Comparison of ENCODE assay signal across 10 cellular contexts in the genomic region with DNA sequence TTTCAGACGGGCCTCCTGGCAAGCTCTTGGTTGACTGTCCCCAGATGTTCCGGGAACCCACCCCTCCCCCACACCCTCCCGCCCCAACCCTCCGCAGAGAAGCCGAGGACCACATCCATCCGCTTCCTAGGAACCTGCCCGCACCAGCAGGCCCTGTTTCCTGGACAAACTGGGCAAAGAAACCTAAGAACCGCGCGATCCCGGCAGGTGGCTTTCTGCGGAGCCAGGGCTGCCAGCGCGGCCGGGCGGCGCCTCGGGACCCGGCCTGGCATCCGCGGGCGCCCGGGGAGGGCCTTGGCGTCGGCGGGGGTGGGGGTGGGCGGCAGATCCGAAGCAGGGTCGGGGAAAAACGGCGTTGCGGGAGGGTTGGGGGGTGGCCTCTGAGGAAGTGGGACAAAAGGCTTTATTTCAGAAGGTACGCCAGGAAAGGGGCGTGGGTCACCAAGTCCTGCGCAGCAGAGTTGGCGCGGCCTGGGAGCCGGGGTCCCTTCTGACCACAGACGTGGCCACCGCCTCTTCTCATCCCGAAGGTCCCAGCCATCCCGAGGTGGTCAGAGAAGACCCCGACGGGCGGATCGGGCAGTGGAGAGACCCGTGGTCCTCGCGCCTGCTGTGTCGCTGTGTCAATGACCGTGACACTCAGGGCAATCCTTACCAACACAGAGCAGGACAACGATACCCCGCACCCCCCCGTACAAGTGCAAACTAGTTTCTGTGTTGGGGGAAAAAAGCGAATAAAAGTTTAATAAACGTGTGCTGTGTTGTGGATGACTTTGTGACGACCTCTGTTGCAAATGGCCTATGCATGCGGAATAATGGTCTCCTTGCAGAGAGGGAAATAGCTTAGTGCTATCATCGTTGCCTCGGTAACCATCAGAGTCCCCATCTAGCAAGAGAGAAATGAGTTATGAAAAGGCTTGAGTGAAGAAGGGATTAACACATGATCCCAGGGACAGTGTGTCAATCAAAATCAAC. TPM values are rescaled to one million over a fixed set of nuclear protein-coding genes. Genes with fewer than 3 reads are reported as not detected.
DNase-seq lines count a peak whose midpoint lies in the region; ATAC-seq and TF ChIP-seq lines count a peak whose summit lies in the region.
"Had no signal": no experiment of that assay in that cellular context is flagged by ENCODE, and none has a peak within 500 bp of the region (broad histone marks: within the 10 kb centered on the region; RNA-seq: fewer than 3 reads in every experiment).

No MANE protein-coding gene starts in this region.

- H3K27me3 ChIP-seq in tibial nerve = peaks cover 7 to 99% of the 10 kb centered on the region in 2 donors

- WGBS in tibial nerve, 2 donors = 6 to 8% methylated on average over 29 to 47 of the region's 60 CpGs

- peaks cover 0 to 48% (median 13%) of the 10 kb centered on the region in 4 donors for H3K4me1 ChIP-seq in tibial nerve

- no peak for DNase-seq in activated naive CD4-positive, alpha-beta T cell treated with anti-CD3 and anti-CD28 coated beads, Interleukin-2, amount 50 U/mL, for 16 hours
- DNase-seq in activated CD8-positive, alpha-beta memory T cell treated with anti-CD3 and anti-CD28 coated beads, Interleukin-2, amount 10 ng/mL, durations not matched to agents 7 days and 5 days = no peak
- peak in 1 of 2 donors; percentile 9 for DNase-seq in stimulated activated naive CD8-positive, alpha-beta T cell treated with anti-CD3 and anti-CD28 coated beads, Interleukin-15, amount 100 ng/mL, for 72 hours
- DNase-seq in tibial nerve (ENCODE audit: low spot score in 2 of 2) (no peak), NCI-H2171 treated with DMSO at 0.1 percent for 48 hours (lab: John Stamatoyannopoulos, UW) (no peak)
- DNase-seq: NK-92 treated with Interleukin-12 subunit alpha and Interleukin-12 subunit beta, amount 100 ng/mL, for 24 hours had no signal

- peaks cover 51% of the 10 kb centered on the region for H3K27me3 Mint-ChIP-seq in activated naive CD4-positive, alpha-beta T cell treated with anti-CD3 and anti-CD28 coated beads, Interleukin-2, amount 50 U/mL, for 24 hours
- peaks cover 80% of the 10 kb centered on the region for H3K27me3 Mint-ChIP-seq in activated CD8-positive, alpha-beta memory T cell treated with anti-CD3 and anti-CD28 coated beads, Interleukin-2, amount 10 ng/mL, durations not matched to agents 7 days and 5 days
- H3K27me3 Mint-ChIP-seq in stimulated activated naive CD8-positive, alpha-beta T cell treated with anti-CD3 and anti-CD28 coated beads, Interleukin-15, amount 100 ng/mL, for 72 hours = peaks cover 83% of the 10 kb centered on the region

- H3K27ac Mint-ChIP-seq in activated naive CD4-positive, alpha-beta T cell treated with anti-CD3 and anti-CD28 coated beads, Interleukin-2, amount 50 U/mL, for 24 hours = peak overlapping the region; percentile 84
- H3K27ac Mint-ChIP-seq in activated CD8-positive, alpha-beta memory T cell treated with anti-CD3 and anti-CD28 coated beads, Interleukin-2, amount 10 ng/mL, durations not matched to agents 7 days and 5 days = peak overlapping the region; percentile 72
- H3K27ac Mint-ChIP-seq in stimulated activated naive CD8-positive, alpha-beta T cell treated with anti-CD3 and anti-CD28 coated beads, Interleukin-15, amount 100 ng/mL, for 72 hours = no peak overlapping the region

- no peak for ATAC-seq in activated CD8-positive, alpha-beta memory T cell treated with anti-CD3 and anti-CD28 coated beads, Interleukin-2, amount 10 ng/mL, durations not matched to agents 7 days and 5 days
- ATAC-seq in stimulated activated naive CD8-positive, alpha-beta T cell treated with anti-CD3 and anti-CD28 coated beads, Interleukin-15, amount 100 ng/mL, for 72 hours = no peak
- ATAC-seq in GM21576 (IDR thresholded peaks at IDR 0.05; ENCODE audit: unreplicated experiment) = no peak

- peaks cover 2% of the 10 kb centered on the region for H3K9me3 ChIP-seq in iPS-18c (ENCODE audit: control insufficient read depth, insufficient read depth, low read length)
- H3K9me3 ChIP-seq in tibial nerve = no peaks in the 10 kb centered on the region
- H3K9me3 ChIP-seq: upper lobe of left lung had no signal

- H3K36me3 Mint-ChIP-seq in activated naive CD4-positive, alpha-beta T cell treated with anti-CD3 and anti-CD28 coated beads, Interleukin-2, amount 50 U/mL, for 24 hours = peaks cover 4% of the 10 kb centered on the region
- H3K36me3 Mint-ChIP-seq in activated CD8-positive, alpha-beta memory T cell treated with anti-CD3 and anti-CD28 coated beads, Interleukin-2, amount 10 ng/mL, durations not matched to agents 7 days and 5 days = peaks cover 4% of the 10 kb centered on the region

- CTCF ChIA-PET in activated CD8-positive, alpha-beta memory T cell treated with anti-CD3 and anti-CD28 coated beads, Interleukin-2, amount 10 ng/mL, durations not matched to agents 7 days and 5 days (lab: Charles Lee) = interaction anchor here (2.1 kb wide), 1 partner anchor 11 kb away, joined by 6 read pairs; no protein-coding TSS in a partner anchor

- H3K36me3 ChIP-seq in tibial nerve = no peaks in the 10 kb centered on the region
- H3K36me3 ChIP-seq: upper lobe of left lung had no signal

- no peak overlapping the region for H3K27ac ChIP-seq in tibial nerve
- H3K27ac ChIP-seq: upper lobe of left lung had no signal

- TF ChIP-seq CTCF in tibial nerve (IDR thresholded peaks at IDR 0.05) = no peak

- H3K4me3 Mint-ChIP-seq in activated naive CD4-positive, alpha-beta T cell treated with anti-CD3 and anti-CD28 coated beads, Interleukin-2, amount 50 U/mL, for 24 hours = peak overlapping the region; percentile 58
- peak overlapping the region; percentile 16 for H3K4me3 Mint-ChIP-seq in activated CD8-positive, alpha-beta memory T cell treated with anti-CD3 and anti-CD28 coated beads, Interleukin-2, amount 10 ng/mL, durations not matched to agents 7 days and 5 days
- H3K4me3 Mint-ChIP-seq in stimulated activated naive CD8-positive, alpha-beta T cell treated with anti-CD3 and anti-CD28 coated beads, Interleukin-15, amount 100 ng/mL, for 72 hours = peak overlapping the region; percentile 45 to 71

- H3K4me1 Mint-ChIP-seq in activated naive CD4-positive, alpha-beta T cell treated with anti-CD3 and anti-CD28 coated beads, Interleukin-2, amount 50 U/mL, for 24 hours = peaks cover 16% of the 10 kb centered on the region
- peaks cover 16% of the 10 kb centered on the region for H3K4me1 Mint-ChIP-seq in activated CD8-positive, alpha-beta memory T cell treated with anti-CD3 and anti-CD28 coated beads, Interleukin-2, amount 10 ng/mL, durations not matched to agents 7 days and 5 days
- peaks cover 48% of the 10 kb centered on the region for H3K4me1 Mint-ChIP-seq in stimulated activated naive CD8-positive, alpha-beta T cell treated with anti-CD3 and anti-CD28 coated beads, Interleukin-15, amount 100 ng/mL, for 72 hours

- TF ChIP-seq EP300 in tibial nerve (IDR thresholded peaks at IDR 0.05) = no peak

- peaks cover 9% of the 10 kb centered on the region for H3K9me3 Mint-ChIP-seq in activated naive CD4-positive, alpha-beta T cell treated with anti-CD3 and anti-CD28 coated beads, Interleukin-2, amount 50 U/mL, for 24 hours
- no peaks in the 10 kb centered on the region for H3K9me3 Mint-ChIP-seq in activated CD8-positive, alpha-beta memory T cell treated with anti-CD3 and anti-CD28 coated beads, Interleukin-2, amount 10 ng/mL, durations not matched to agents 7 days and 5 days (ENCODE audit: low read depth)
- H3K9me3 Mint-ChIP-seq in stimulated activated naive CD8-positive, alpha-beta T cell treated with anti-CD3 and anti-CD28 coated beads, Interleukin-15, amount 100 ng/mL, for 72 hours = no peaks in the 10 kb centered on the region

- H3K4me3 ChIP-seq in iPS-18c (ENCODE audit: insufficient read depth, low read depth, low read length) = peak overlapping the region; percentile 43
- no peak overlapping the region for H3K4me3 ChIP-seq in tibial nerve

- no peak for TF ChIP-seq POLR2A in tibial nerve (IDR thresholded peaks at IDR 0.05)

RNA-seq across cellular contexts. Expression of a gene that starts 19.5 kb away (rescaled TPM):
- total RNA-seq in activated CD8-positive, alpha-beta memory T cell treated with anti-CD3 and anti-CD28 coated beads, Interleukin-2, amount 10 ng/mL, durations not matched to agents 7 days and 5 days = 10 to 100 TPM; 61.5 to 83.4 TPM
- under 1 TPM in 1 of 4 donors, not detected in 3; 0.60 TPM for total RNA-seq in tibial nerve

Comparison
In these comparisons a context has a peak if more than half of its experiments do, and no peak if none do; other contexts are left out.
1. H3K27ac Mint-ChIP-seq: peak in activated naive CD4-positive, alpha-beta T cell treated with anti-CD3 and anti-CD28 coated beads, Interleukin-2, amount 50 U/mL, for 24 hours (single experiment) and activated CD8-positive, alpha-beta memory T cell treated with anti-CD3 and anti-CD28 coated beads, Interleukin-2, amount 10 ng/mL, durations not matched to agents 7 days and 5 days (single experiment); none in stimulated activated naive CD8-positive, alpha-beta T cell treated with anti-CD3 and anti-CD28 coated beads, Interleukin-15, amount 100 ng/mL, for 72 hours (0 of 2).
2. RNA of a gene that starts 19.5 kb away (total RNA-seq): 61.5 to 83.4 TPM in activated CD8-positive, alpha-beta memory T cell treated with anti-CD3 and anti-CD28 coated beads, Interleukin-2, amount 10 ng/mL, durations not matched to agents 7 days and 5 days; 0.60 TPM in tibial nerve; every median in the first group is over 10 times any median in the second.
3. Peak in every context shown above with its lines, with median percentiles within 50 percentile points of each other: H3K4me3 Mint-ChIP-seq.